21 cellular contexts compared by ENCODE assay signal in genomic region chr12:105454688-105455087, GRCh38.
DNase-seq lines count a peak whose midpoint lies in the region; ATAC-seq, FAIRE-seq and TF ChIP-seq lines count a peak whose summit lies in the region.
"Had no signal": no experiment of that assay in that cellular context is flagged by ENCODE, and none has a peak within 500 bp of the region (broad histone marks: within the 10 kb centered on the region; RNA-seq: fewer than 3 reads in every experiment).

No MANE protein-coding gene starts in this region.

- peak overlapping the region; percentile 18 for H2AFZ ChIP-seq in parathyroid adenoma

- no peak overlapping the region for H3K9ac ChIP-seq in parathyroid adenoma
- H3K9ac ChIP-seq: SK-N-SH had no signal

- FAIRE-seq in HTR-8/SVneo (lab: Jason Lieb, UNC), result no peak
- FAIRE-seq: GM19239, K562, RCC 7860 had no signal

- H3K9me3 ChIP-seq in parathyroid adenoma (ENCODE audit: control insufficient read depth, low read length), result no peaks in the 10 kb centered on the region
- no peaks in the 10 kb centered on the region for H3K9me3 ChIP-seq in body of pancreas
- H3K9me3 ChIP-seq: BE2C, MG63 had no signal

- H3K27me3 ChIP-seq in parathyroid adenoma (ENCODE audit: control insufficient read depth, insufficient read depth, low read length) (no peaks in the 10 kb centered on the region), brain microvascular endothelial cell (replicated peaks) (no peaks in the 10 kb centered on the region), body of pancreas (no peaks in the 10 kb centered on the region)
- H3K27me3 ChIP-seq: BE2C, MG63 had no signal

- H3K4me2 ChIP-seq in parathyroid adenoma (ENCODE audit: low read length), result peak overlapping the region; percentile 6
- H3K4me2 ChIP-seq: SK-N-SH had no signal

- H3K4me1 ChIP-seq in parathyroid adenoma (peaks cover 18% of the 10 kb centered on the region), body of pancreas (no peaks in the 10 kb centered on the region)
- H3K4me1 ChIP-seq: BE2C had no signal

- peak overlapping the region; percentile 15; the same call in 1 of the 2 replicates for H3K27ac ChIP-seq in C4-2B
- H3K27ac ChIP-seq in parathyroid adenoma, result no peak overlapping the region
- H3K27ac ChIP-seq in brain microvascular endothelial cell, result no peak overlapping the region
- H3K27ac ChIP-seq in body of pancreas, result no peak overlapping the region

- 64 to 84% methylated on average over 4 of the region's 4 CpGs for WGBS in body of pancreas, 2 donors

- ATAC-seq in body of pancreas, result no peak
- ATAC-seq: HCT116, K562 had no signal

- intact Hi-C loops in body of pancreas (cut with DNase I), result no loop called here

- H3K36me3 ChIP-seq in parathyroid adenoma (ENCODE audit: control insufficient read depth, insufficient read depth, low read length), result no peaks in the 10 kb centered on the region
- no peaks in the 10 kb centered on the region for H3K36me3 ChIP-seq in brain microvascular endothelial cell (replicated peaks)
- no peaks in the 10 kb centered on the region for H3K36me3 ChIP-seq in body of pancreas (replicated peaks in 1 of 2; ENCODE audit: insufficient read depth in 1 of 2, low read depth in 2 of 2)
- H3K36me3 ChIP-seq: BE2C, MG63 had no signal

- no peak for TF ChIP-seq POLR2A in body of pancreas (IDR thresholded peaks at IDR 0.05)

- TF ChIP-seq CTCF in C4-2B (conservative IDR thresholded peaks at IDR 0.05) (no peak), parathyroid adenoma (IDR thresholded peaks at IDR 0.05) (no peak), brain microvascular endothelial cell (IDR thresholded peaks at IDR 0.05; ENCODE audit: low read depth, low read length, missing control alignments) (no peak), body of pancreas (IDR thresholded peaks at IDR 0.05) (no peak)

- H3K4me3 ChIP-seq in parathyroid adenoma (ENCODE audit: low read depth, low read length) (no peak overlapping the region), brain microvascular endothelial cell (ENCODE audit: low read depth, low read length) (no peak overlapping the region), body of pancreas (no peak overlapping the region)
- H3K4me3 ChIP-seq: K562, MG63 had no signal

- H3K79me2 ChIP-seq in parathyroid adenoma, result no peaks in the 10 kb centered on the region

- DNase-seq in NCI-H524 treated with DMSO at 0.1 percent for 48 hours (lab: John Stamatoyannopoulos, UW) (peak; percentile 89), amniotic epithelial cell (ENCODE audit: low read depth) (peak; percentile 65), HTR-8/SVneo (ENCODE audit: insufficient read length, low spot score) (no peak), brain microvascular endothelial cell (no peak), body of pancreas (no peak), NOMO-1 (lab: John Stamatoyannopoulos, UW; ENCODE audit: unreplicated experiment in 2 of 2) (no peak)
- DNase-seq: 8988T, ACHN, BE2C, DND-41, Kasumi-1, MG63, NCI-H1930, OCI-M1, SK-N-SH had no signal

- in situ Hi-C loops in brain microvascular endothelial cell (cut with HindIII; ENCODE audit: low pct_ligation_motif_present, low sequenced_read_pairs), result no loop called here

Comparison
In these comparisons a context has a peak if more than half of its experiments do, and no peak if none do; other contexts are left out.
1. DNase-seq: peak in NCI-H524 treated with DMSO at 0.1 percent for 48 hours (single experiment) and amniotic epithelial cell (single experiment); none in HTR-8/SVneo (single experiment), brain microvascular endothelial cell (single experiment), body of pancreas (0 of 4) and NOMO-1 (0 of 2).